In the genomic region with DNA sequence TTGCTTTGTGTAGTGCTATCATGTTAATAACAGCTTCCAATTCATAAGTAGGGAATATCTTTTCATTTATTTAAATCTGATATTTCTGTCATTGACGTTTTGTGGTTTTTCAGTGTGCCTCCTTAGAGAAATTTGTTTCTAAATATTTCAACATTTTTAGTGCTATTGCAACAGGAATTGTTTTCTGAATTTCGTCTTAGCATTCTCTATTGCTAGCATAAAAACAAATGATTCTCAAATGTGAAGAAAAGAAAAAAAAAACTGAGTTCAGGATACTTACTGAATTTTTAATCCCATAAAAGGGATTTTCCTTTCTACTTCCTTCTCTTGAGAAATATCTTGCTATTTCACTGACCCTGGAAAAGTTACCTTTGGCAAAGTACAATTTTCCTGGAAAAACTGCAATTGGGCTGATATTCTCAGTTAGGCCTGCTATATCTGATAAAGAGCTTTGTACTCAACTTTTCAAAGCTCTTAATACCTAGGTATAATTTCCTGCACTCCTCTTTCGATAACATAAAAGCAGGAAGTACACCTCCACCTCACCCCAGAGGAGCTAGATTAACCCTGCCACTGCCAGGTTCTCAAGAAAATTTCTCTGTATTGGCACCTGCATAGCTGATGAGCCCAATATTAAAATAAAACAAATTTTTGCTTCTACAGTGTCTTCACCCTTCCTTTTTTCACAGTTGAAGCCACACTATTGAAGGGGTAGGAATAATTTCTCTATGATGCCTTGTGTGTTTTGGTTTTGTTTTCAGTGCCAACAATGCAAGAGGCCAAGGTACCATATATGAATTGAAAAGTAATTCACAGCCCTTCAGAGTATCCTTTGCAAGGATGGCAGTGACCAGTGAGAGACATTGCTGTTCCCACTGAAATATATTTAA, we compare ENCODE assay signal across 20 cellular contexts. TPM values are rescaled to one million over a fixed set of nuclear protein-coding genes. Genes with fewer than 3 reads are reported as not detected.
DNase-seq lines count a peak whose midpoint lies in the region; ATAC-seq and TF ChIP-seq lines count a peak whose summit lies in the region.
"Had no signal": no experiment of that assay in that cellular context is flagged by ENCODE, and none has a peak within 500 bp of the region (broad histone marks: within the 10 kb centered on the region; RNA-seq: fewer than 3 reads in every experiment).

No MANE protein-coding gene starts in this region.

- peak; percentile 21 for DNase-seq in NOMO-1 treated with DMSO at 0.1 percent for 48 hours (lab: John Stamatoyannopoulos, UW; ENCODE audit: unreplicated experiment)
- no peak for DNase-seq in NOMO-1 treated with dmso at 0.1 percent for 144 hours (lab: John Stamatoyannopoulos, UW; ENCODE audit: unreplicated experiment)
- peak; percentile 38 for DNase-seq in SKM-1 treated with dmso at 0.1 percent for 144 hours (lab: John Stamatoyannopoulos, UW; ENCODE audit: unreplicated experiment)
- DNase-seq in left lung = no peak
- DNase-seq in type B pancreatic cell (ENCODE audit: extremely low spot score, unreplicated experiment) = no peak
- DNase-seq in heart right ventricle = no peak
- DNase-seq in hypothalamus (lab: John Stamatoyannopoulos, UW) = no peak
- DNase-seq: activated CD4-positive, alpha-beta T cell treated with anti-CD3 and anti-CD28 coated beads, Interleukin-2, amount 50 U/mL, for 1 hour; activated naive CD8-positive, alpha-beta T cell treated with anti-CD3 and anti-CD28 coated beads for 36 hours; activated T-cell treated with anti-CD3 and anti-CD28 coated beads, Interleukin-2, amount 50 U/mL, for 4 hours; CD8-positive, alpha-beta T cell; effector memory CD8-positive, alpha-beta T cell; kidney; NCI-H2081; NCI-H748 treated with DMSO at 0.1 percent for 48 hours; RPMI8226; substantia nigra had no signal

- intact Hi-C loops in left lung (cut with DNase I) (no loop called here), heart right ventricle (cut with DNase I) (no loop called here)

- TF ChIP-seq CTCF in left lung (IDR thresholded peaks at IDR 0.05) (no peak), type B pancreatic cell (conservative IDR thresholded peaks at IDR 0.05) (no peak), heart right ventricle (IDR thresholded peaks at IDR 0.05) (no peak)

- no peak overlapping the region for H3K4me3 ChIP-seq in left lung
- no peak overlapping the region for H3K4me3 ChIP-seq in heart right ventricle
- H3K4me3 ChIP-seq: cardiac muscle cell had no signal

- ATAC-seq in left lung (peak; percentile 53), heart right ventricle (no peak), HG03039 (IDR thresholded peaks at IDR 0.05; ENCODE audit: unreplicated experiment) (no peak)
- ATAC-seq: activated T-cell treated with anti-CD3 and anti-CD28 coated beads, Interleukin-2, amount 50 U/mL, for 4 hours; CD8-positive, alpha-beta T cell; effector memory CD8-positive, alpha-beta T cell had no signal

- H3K27me3 ChIP-seq in left lung (no peaks in the 10 kb centered on the region), heart right ventricle (no peaks in the 10 kb centered on the region)
- H3K27me3 ChIP-seq: cardiac muscle cell had no signal

- peak overlapping the region; percentile 57 for H3K4me3 Mint-ChIP-seq in type B pancreatic cell
- H3K4me3 Mint-ChIP-seq: activated naive CD8-positive, alpha-beta T cell treated with anti-CD3 and anti-CD28 coated beads for 36 hours; activated T-cell treated with anti-CD3 and anti-CD28 coated beads, Interleukin-2, amount 50 U/mL, for 4 hours; CD8-positive, alpha-beta T cell; effector memory CD8-positive, alpha-beta T cell had no signal

- H3K27ac Mint-ChIP-seq in type B pancreatic cell = peak overlapping the region; percentile 81
- H3K27ac Mint-ChIP-seq: activated naive CD8-positive, alpha-beta T cell treated with anti-CD3 and anti-CD28 coated beads for 36 hours; CD8-positive, alpha-beta T cell; effector memory CD8-positive, alpha-beta T cell had no signal

- peaks cover 8 to 9% of the 10 kb centered on the region in 2 donors for H3K4me1 ChIP-seq in left lung
- H3K4me1 ChIP-seq in heart right ventricle = peaks cover 2 to 53% (median 24%) of the 10 kb centered on the region in 9 donors

- H3K36me3 Mint-ChIP-seq in type B pancreatic cell = no peaks in the 10 kb centered on the region
- H3K36me3 Mint-ChIP-seq: activated naive CD8-positive, alpha-beta T cell treated with anti-CD3 and anti-CD28 coated beads for 36 hours; CD8-positive, alpha-beta T cell had no signal

- H3K27ac ChIP-seq in left lung (no peak overlapping the region), heart right ventricle (no peak overlapping the region)
- H3K27ac ChIP-seq: cardiac muscle cell had no signal

- peaks cover 5% of the 10 kb centered on the region for H3K9me3 Mint-ChIP-seq in type B pancreatic cell
- H3K9me3 Mint-ChIP-seq: activated naive CD8-positive, alpha-beta T cell treated with anti-CD3 and anti-CD28 coated beads for 36 hours; activated T-cell treated with anti-CD3 and anti-CD28 coated beads, Interleukin-2, amount 50 U/mL, for 4 hours; CD8-positive, alpha-beta T cell; effector memory CD8-positive, alpha-beta T cell had no signal

- 75 to 84% methylated on average over 3 of the region's 3 CpGs for WGBS in heart right ventricle, 2 donors

- H3K9me3 ChIP-seq in left lung (no peaks in the 10 kb centered on the region), heart right ventricle (no peaks in the 10 kb centered on the region)

- H3K36me3 ChIP-seq in left lung (no peaks in the 10 kb centered on the region), heart right ventricle (no peaks in the 10 kb centered on the region)
- H3K36me3 ChIP-seq: cardiac muscle cell had no signal

- H3K4me1 Mint-ChIP-seq in type B pancreatic cell (ENCODE audit: unreplicated experiment) = peaks cover 38% of the 10 kb centered on the region

- no peaks in the 10 kb centered on the region for H3K27me3 Mint-ChIP-seq in type B pancreatic cell
- H3K27me3 Mint-ChIP-seq: activated naive CD8-positive, alpha-beta T cell treated with anti-CD3 and anti-CD28 coated beads for 36 hours; progenitor cell of endocrine pancreas had no signal

RNA-seq across cellular contexts. Expression of gene PTPN14, which starts 35.6 kb away (rescaled TPM):
- total RNA-seq in left lung (10 to 100 TPM; 36.8 to 38.0 TPM), type B pancreatic cell (ENCODE audit: low replicate concordance) (29.2 and 32.3 TPM in 2 replicates), heart right ventricle (10 to 100 TPM; 23.5 to 71.6 (median 45.5) TPM)
- polyA plus RNA-seq in heart right ventricle = 1 to 10 TPM; 5.0 to 7.2 TPM
- total RNA-seq: CD8-positive, alpha-beta T cell had no signal

Comparison
In these comparisons a context has a peak if more than half of its experiments do, and no peak if none do; other contexts are left out.
1. DNase-seq: peak in NOMO-1 treated with DMSO at 0.1 percent for 48 hours (single experiment) and SKM-1 treated with dmso at 0.1 percent for 144 hours (single experiment); none in NOMO-1 treated with dmso at 0.1 percent for 144 hours (single experiment), left lung (0 of 2), type B pancreatic cell (single experiment), heart right ventricle (0 of 2) and hypothalamus (0 of 51).